ENCODE assay signal across 1 cellular context in genomic region chr6:24949020-24949569, GRCh38.
TF ChIP-seq lines count a peak whose summit lies in the region.

No MANE protein-coding gene starts in this region.

TF ChIP-seq in H1, 55 proteins besides CTCF, POLR2A, EP300 and RAD21 (continued from another document):
- TF ChIP-seq ATF2 (IDR thresholded peaks at IDR 0.05; ENCODE audit: low read length) (no peak), RFX5 (IDR thresholded peaks at IDR 0.05; ENCODE audit: borderline replicate concordance, low read depth, low read length) (no peak), EZH2 (IDR thresholded peaks at IDR 0.05; ENCODE audit: low read depth, low read length, severe bottlenecking) (no peak), CBX5 (IDR thresholded peaks at IDR 0.05; ENCODE audit: low read depth, low read length) (no peak), CHD1 (IDR thresholded peaks at IDR 0.05; ENCODE audit: low read depth, low read length) (no peak), MAFK (IDR thresholded peaks at IDR 0.05; ENCODE audit: low read depth, low read length) (no peak), BRCA1 (IDR thresholded peaks at IDR 0.05; ENCODE audit: low read depth, low read length) (no peak), BCL11A (IDR thresholded peaks at IDR 0.05; ENCODE audit: low read depth in 2 of 2, low read length in 2 of 2) (no peak)
- TF ChIP-seq, protein P1, sequence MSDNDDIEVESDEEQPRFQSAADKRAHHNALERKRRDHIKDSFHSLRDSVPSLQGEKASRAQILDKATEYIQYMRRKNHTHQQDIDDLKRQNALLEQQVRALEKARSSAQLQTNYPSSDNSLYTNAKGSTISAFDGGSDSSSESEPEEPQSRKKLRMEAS (IDR thresholded peaks at IDR 0.05): no peak
